Comparison of ENCODE assay signal across 1 cellular context in the genomic region with DNA sequence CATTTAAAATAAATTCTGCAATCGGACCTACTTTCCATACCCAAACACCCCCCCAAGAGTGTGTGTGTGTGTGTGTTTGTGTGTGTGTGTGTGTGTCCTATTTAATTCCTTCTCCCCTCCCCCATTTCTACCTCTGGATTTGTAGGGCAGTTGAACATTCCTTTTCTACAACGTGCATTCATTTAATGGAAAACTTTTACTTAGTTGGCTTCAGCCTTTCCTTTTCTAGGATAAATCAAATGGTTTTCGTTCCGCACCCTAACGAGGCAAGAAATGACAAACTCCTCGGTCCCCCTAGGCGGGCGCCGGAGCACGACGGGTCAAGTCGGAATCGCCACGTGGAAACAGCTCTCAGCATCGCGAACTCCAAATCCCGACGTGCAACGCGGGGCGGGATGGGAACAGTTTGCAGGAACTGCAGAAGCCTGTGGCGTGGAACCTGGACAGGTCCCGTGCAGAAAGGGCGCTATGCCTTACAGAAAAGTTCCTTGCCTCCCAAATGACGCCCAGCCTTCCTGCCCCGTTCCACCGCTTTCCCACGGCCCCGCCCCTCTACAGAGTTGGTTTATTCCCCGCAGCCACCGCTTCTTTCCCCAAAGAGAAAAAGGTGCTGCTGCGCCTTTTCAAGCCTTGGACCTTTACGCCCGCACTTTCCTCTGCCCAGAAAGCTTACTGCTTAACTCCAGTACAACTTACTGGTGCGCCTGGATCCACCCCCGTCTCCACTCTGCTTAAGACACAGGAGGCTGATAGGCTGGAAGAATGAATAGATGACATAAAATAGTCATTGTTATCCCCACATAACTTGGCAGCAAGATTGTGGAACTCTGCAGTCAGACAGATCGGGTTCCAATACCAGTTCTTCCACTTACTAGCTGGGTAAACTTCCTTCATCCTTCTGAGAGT.
TF ChIP-seq lines count a peak whose summit lies in the region.

No MANE protein-coding gene starts in this region.

TF ChIP-seq in HepG2, 621 proteins besides CTCF, POLR2A, EP300 and RAD21 (continued from another document and continues in another):
- TF ChIP-seq, protein P1, sequence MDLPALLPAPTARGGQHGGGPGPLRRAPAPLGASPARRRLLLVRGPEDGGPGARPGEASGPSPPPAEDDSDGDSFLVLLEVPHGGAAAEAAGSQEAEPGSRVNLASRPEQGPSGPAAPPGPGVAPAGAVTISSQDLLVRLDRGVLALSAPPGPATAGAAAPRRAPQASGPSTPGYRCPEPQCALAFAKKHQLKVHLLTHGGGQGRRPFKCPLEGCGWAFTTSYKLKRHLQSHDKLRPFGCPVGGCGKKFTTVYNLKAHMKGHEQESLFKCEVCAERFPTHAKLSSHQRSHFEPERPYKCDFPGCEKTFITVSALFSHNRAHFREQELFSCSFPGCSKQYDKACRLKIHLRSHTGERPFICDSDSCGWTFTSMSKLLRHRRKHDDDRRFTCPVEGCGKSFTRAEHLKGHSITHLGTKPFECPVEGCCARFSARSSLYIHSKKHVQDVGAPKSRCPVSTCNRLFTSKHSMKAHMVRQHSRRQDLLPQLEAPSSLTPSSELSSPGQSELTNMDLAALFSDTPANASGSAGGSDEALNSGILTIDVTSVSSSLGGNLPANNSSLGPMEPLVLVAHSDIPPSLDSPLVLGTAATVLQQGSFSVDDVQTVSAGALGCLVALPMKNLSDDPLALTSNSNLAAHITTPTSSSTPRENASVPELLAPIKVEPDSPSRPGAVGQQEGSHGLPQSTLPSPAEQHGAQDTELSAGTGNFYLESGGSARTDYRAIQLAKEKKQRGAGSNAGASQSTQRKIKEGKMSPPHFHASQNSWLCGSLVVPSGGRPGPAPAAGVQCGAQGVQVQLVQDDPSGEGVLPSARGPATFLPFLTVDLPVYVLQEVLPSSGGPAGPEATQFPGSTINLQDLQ (CRISPR knock-in tag; IDR thresholded peaks at IDR 0.05): no peak
- no peak for TF ChIP-seq ARID3A (IDR thresholded peaks at IDR 0.05; ENCODE audit: low read depth, low read length)
- TF ChIP-seq ZFP91 (CRISPR knock-in tag; IDR thresholded peaks at IDR 0.05; ENCODE audit: borderline replicate concordance): peak; percentile 49
- TF ChIP-seq ZNF574 (CRISPR knock-in tag; IDR thresholded peaks at IDR 0.05): peak; percentile 93
- TF ChIP-seq XRCC5 (optimal IDR thresholded peaks at IDR 0.05; ENCODE audit: low read length): no peak
- no peak; the same call in 1 of the 2 replicates for TF ChIP-seq NFE2L1 (CRISPR knock-in tag; IDR thresholded peaks at IDR 0.05; ENCODE audit: borderline replicate concordance)
- TF ChIP-seq NFKB2 (CRISPR knock-in tag; IDR thresholded peaks at IDR 0.05; ENCODE audit: borderline replicate concordance): peak; percentile 98
- TF ChIP-seq ZNF224 (CRISPR knock-in tag; IDR thresholded peaks at IDR 0.05): peak; percentile 18; the same call in 1 of the 2 replicates
- TF ChIP-seq HNRNPH1 (optimal IDR thresholded peaks at IDR 0.05; ENCODE audit: low read depth, low read length): no peak
- TF ChIP-seq CBX1 (IDR thresholded peaks at IDR 0.05; ENCODE audit: low read depth): peak; percentile 43
- peak; percentile 39; the same call in 1 of the 2 replicates for TF ChIP-seq ZNF317 (CRISPR knock-in tag; IDR thresholded peaks at IDR 0.05)
- no peak for TF ChIP-seq ZNF235 (CRISPR knock-in tag; IDR thresholded peaks at IDR 0.05; ENCODE audit: borderline replicate concordance)
- TF ChIP-seq SUZ12 (IDR thresholded peaks at IDR 0.05; ENCODE audit: low read depth, low read length): peak; percentile 41; the same call in 1 of the 2 replicates
- peak; percentile 63; the same call in 1 of the 2 replicates for TF ChIP-seq ZNF678 (CRISPR knock-in tag; IDR thresholded peaks at IDR 0.05)
- TF ChIP-seq, protein P2, sequence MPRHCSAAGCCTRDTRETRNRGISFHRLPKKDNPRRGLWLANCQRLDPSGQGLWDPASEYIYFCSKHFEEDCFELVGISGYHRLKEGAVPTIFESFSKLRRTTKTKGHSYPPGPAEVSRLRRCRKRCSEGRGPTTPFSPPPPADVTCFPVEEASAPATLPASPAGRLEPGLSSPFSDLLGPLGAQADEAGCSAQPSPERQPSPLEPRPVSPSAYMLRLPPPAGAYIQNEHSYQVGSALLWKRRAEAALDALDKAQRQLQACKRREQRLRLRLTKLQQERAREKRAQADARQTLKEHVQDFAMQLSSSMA (CRISPR knock-in tag; IDR thresholded peaks at IDR 0.05): peak; percentile 55; the same call in 1 of the 2 replicates
- 0 out of 2 replicates have a peak, but pooled peaks have one; percentile 40 for TF ChIP-seq ZBTB25 (CRISPR knock-in tag; IDR thresholded peaks at IDR 0.05)
- TF ChIP-seq FOXO1 (CRISPR knock-in tag; IDR thresholded peaks at IDR 0.05): no peak
- TF ChIP-seq KAT7 (CRISPR knock-in tag; IDR thresholded peaks at IDR 0.05; ENCODE audit: borderline replicate concordance): peak; percentile 69; the same call in 1 of the 2 replicates
- TF ChIP-seq NR2F1 (CRISPR knock-in tag; IDR thresholded peaks at IDR 0.05): no peak
- TF ChIP-seq SIN3A (IDR thresholded peaks at IDR 0.05; ENCODE audit: borderline replicate concordance, low read depth, low read length): no peak
- TF ChIP-seq ZFY (CRISPR knock-in tag; IDR thresholded peaks at IDR 0.05): peak; percentile 52; the same call in 1 of the 2 replicates
- TF ChIP-seq ZNF10 (CRISPR knock-in tag; IDR thresholded peaks at IDR 0.05; ENCODE audit: borderline replicate concordance, low read depth): no peak
- peak; percentile 69; the same call in 1 of the 2 replicates for TF ChIP-seq CREM (IDR thresholded peaks at IDR 0.05)
- no peak for TF ChIP-seq CREM (CRISPR knock-in tag; IDR thresholded peaks at IDR 0.05)
- TF ChIP-seq TGIF2 (CRISPR knock-in tag; IDR thresholded peaks at IDR 0.05): no peak
- TF ChIP-seq AHDC1 (CRISPR knock-in tag; IDR thresholded peaks at IDR 0.05; ENCODE audit: borderline replicate concordance): peak; percentile 57
- TF ChIP-seq SALL1 (CRISPR knock-in tag; IDR thresholded peaks at IDR 0.05): peak; percentile 89
- peak; percentile 24; the same call in 1 of the 2 replicates for TF ChIP-seq ZNF768 (CRISPR knock-in tag; IDR thresholded peaks at IDR 0.05)
- no peak for TF ChIP-seq NFE2 (CRISPR knock-in tag; IDR thresholded peaks at IDR 0.05)
- TF ChIP-seq PRPF4 (IDR thresholded peaks at IDR 0.05; ENCODE audit: low read depth, low read length, poor library complexity, severe bottlenecking): no peak
